In genomic region chr2:8819194-8819593, GRCh38 we compare ENCODE assay signal across 16 cellular contexts. TPM values are rescaled to one million over a fixed set of nuclear protein-coding genes. Genes with fewer than 3 reads are reported as not detected.
DNase-seq lines count a peak whose midpoint lies in the region; ATAC-seq, FAIRE-seq and TF ChIP-seq lines count a peak whose summit lies in the region.
"Had no signal": no experiment of that assay in that cellular context is flagged by ENCODE, and none has a peak within 500 bp of the region (broad histone marks: within the 10 kb centered on the region; RNA-seq: fewer than 3 reads in every experiment).

No MANE protein-coding gene starts in this region.

- no peaks in the 10 kb centered on the region for H3K9me3 ChIP-seq in Karpas-422 (ENCODE audit: low read length)
- H3K9me3 ChIP-seq: left lung, testis had no signal

- H3K27me3 Mint-ChIP-seq in activated T-cell treated with anti-CD3 and anti-CD28 coated beads, Interleukin-2, amount 50 U/mL, for 4 hours (ENCODE audit: low read depth): no peaks in the 10 kb centered on the region
- H3K27me3 Mint-ChIP-seq: activated naive CD4-positive, alpha-beta T cell treated with anti-CD3 and anti-CD28 coated beads, Interleukin-2, amount 50 U/mL, for 24 hours had no signal

- 0 out of 2 replicates have a peak, but pooled peaks cover 3% of the 10 kb centered on the region for H3K4me1 ChIP-seq in Karpas-422 (ENCODE audit: low read length)
- H3K4me1 ChIP-seq: testis had no signal

- H4K20me1 ChIP-seq in Karpas-422 (ENCODE audit: insufficient read depth, low read depth, low read length): no peaks in the 10 kb centered on the region

- no peak overlapping the region for H3K4me3 ChIP-seq in astrocyte of the spinal cord (ENCODE audit: low read depth, low read length)
- H3K4me3 ChIP-seq in Karpas-422 (ENCODE audit: low read length): no peak overlapping the region
- H3K4me3 ChIP-seq: cardiac muscle cell, left lung, testis had no signal

- in situ Hi-C loops in ACHN (cut with HindIII; ENCODE audit: low pct_ligation_motif_present, low pct_unique_long_range_greater_than_20kb, low sequenced_read_pairs): no loop called here
- in situ Hi-C loops in astrocyte of the spinal cord (cut with HindIII; ENCODE audit: low sequenced_read_pairs): no loop called here

- no peaks in the 10 kb centered on the region for H3K9me3 Mint-ChIP-seq in activated T-cell treated with anti-CD3 and anti-CD28 coated beads, Interleukin-2, amount 50 U/mL, for 4 hours
- H3K9me3 Mint-ChIP-seq: activated naive CD4-positive, alpha-beta T cell treated with anti-CD3 and anti-CD28 coated beads, Interleukin-2, amount 50 U/mL, for 24 hours had no signal

- TF ChIP-seq CTCF in astrocyte of the spinal cord (IDR thresholded peaks at IDR 0.05; ENCODE audit: low read depth, low read length): no peak

- no peak overlapping the region for H3K4me2 ChIP-seq in Karpas-422 (ENCODE audit: low read depth, low read length, poor library complexity, severe bottlenecking)

- ATAC-seq in activated T-cell treated with anti-CD3 and anti-CD28 coated beads, Interleukin-2, amount 50 U/mL, for 4 hours: no peak
- ATAC-seq: left lung had no signal

- no peak overlapping the region for H2AFZ ChIP-seq in Karpas-422 (ENCODE audit: low read length)

- no peaks in the 10 kb centered on the region for H3K9me2 ChIP-seq in Karpas-422 (replicated peaks; ENCODE audit: insufficient read depth, low read length)

- H3K36me3 ChIP-seq in Karpas-422 (ENCODE audit: insufficient read depth, low read length): no peaks in the 10 kb centered on the region

- DNase-seq in ACHN (peak; percentile 40), H54 (ENCODE audit: insufficient read length, low spot score) (peak; percentile 47), astrocyte of the spinal cord (ENCODE audit: low read depth, low spot score) (peak; percentile 48), glomerular visceral epithelial cell (ENCODE audit: extremely low spot score) (peak; percentile 9), HUDEP-2 (lab: John Stamatoyannopoulos, UW; ENCODE audit: unreplicated experiment in 76 of 76) (no peak), Karpas-422 (no peak), SHP77 treated with DMSO at 0.1 percent for 48 hours (lab: John Stamatoyannopoulos, UW) (no peak)
- no peak for DNase-seq in activated T-cell treated with anti-CD3 and anti-CD28 coated beads, Interleukin-2, amount 50 U/mL, for 4 hours
- DNase-seq: activated CD4-positive, alpha-beta T cell treated with anti-CD3 and anti-CD28 coated beads, Interleukin-2, amount 50 U/mL, for 4 hours; activated T-cell treated with anti-CD3 and anti-CD28 coated beads, Interleukin-2, amount 50 U/mL, for 1 hour; COR-L47; left lung; NCI-H526; testis had no signal

- H3K4me1 Mint-ChIP-seq in activated T-cell treated with anti-CD3 and anti-CD28 coated beads, Interleukin-2, amount 50 U/mL, for 4 hours (ENCODE audit: low read depth): no peaks in the 10 kb centered on the region
- H3K4me1 Mint-ChIP-seq: activated naive CD4-positive, alpha-beta T cell treated with anti-CD3 and anti-CD28 coated beads, Interleukin-2, amount 50 U/mL, for 24 hours had no signal

- 0 out of 2 replicates have a peak, but pooled peaks cover 3% of the 10 kb centered on the region for H3K79me2 ChIP-seq in Karpas-422 (ENCODE audit: low read length)

- H3K4me3 Mint-ChIP-seq in activated T-cell treated with anti-CD3 and anti-CD28 coated beads, Interleukin-2, amount 50 U/mL, for 4 hours: no peak overlapping the region
- H3K4me3 Mint-ChIP-seq: activated naive CD4-positive, alpha-beta T cell treated with anti-CD3 and anti-CD28 coated beads, Interleukin-2, amount 50 U/mL, for 24 hours had no signal

- H3K27me3 ChIP-seq in Karpas-422 (ENCODE audit: low read length): no peaks in the 10 kb centered on the region
- H3K27me3 ChIP-seq: cardiac muscle cell, left lung, testis had no signal

- peaks cover 30% of the 10 kb centered on the region for H3K36me3 Mint-ChIP-seq in activated T-cell treated with anti-CD3 and anti-CD28 coated beads, Interleukin-2, amount 50 U/mL, for 4 hours (ENCODE audit: insufficient read depth)

- no peak overlapping the region for H3K27ac ChIP-seq in Karpas-422 (ENCODE audit: low read length)
- H3K27ac ChIP-seq: cardiac muscle cell, left lung, testis had no signal

- peak; percentile 95 for FAIRE-seq in H54 (lab: Jason Lieb, UNC)

- TF ChIP-seq POLR2A in H54 (IDR thresholded peaks at IDR 0.05; ENCODE audit: low read depth, low read length): no peak

- no peak overlapping the region for H3K9ac ChIP-seq in Karpas-422 (ENCODE audit: low read length)

RNA-seq across cellular contexts. Expression of gene KIDINS220, which starts 18.2 kb away (rescaled TPM):
- 10 to 100 TPM; 23.2 to 29.6 (median 27.4) TPM for total RNA-seq in activated T-cell treated with anti-CD3 and anti-CD28 coated beads, Interleukin-2, amount 50 U/mL, for 4 hours
- 21.2 and 26.8 TPM in 2 replicates for total RNA-seq in Karpas-422 (2014; rRNA removed; shearing (Covaris generic); ENCODE audit: low replicate concordance)

Comparison
In these comparisons a context has a peak if more than half of its experiments do, and no peak if none do; other contexts are left out.
1. DNase-seq: peak in ACHN (single experiment), H54 (single experiment), astrocyte of the spinal cord (single experiment) and glomerular visceral epithelial cell (single experiment); none in activated T-cell treated with anti-CD3 and anti-CD28 coated beads, Interleukin-2, amount 50 U/mL, for 4 hours (single experiment), HUDEP-2 (0 of 76), Karpas-422 (single experiment) and SHP77 treated with DMSO at 0.1 percent for 48 hours (single experiment).